8 cellular contexts compared by ENCODE assay signal in genomic region chr14:50230601-50231474, GRCh38. TPM values are rescaled to one million over a fixed set of nuclear protein-coding genes. Genes with fewer than 3 reads are reported as not detected.
DNase-seq lines count a peak whose midpoint lies in the region; ATAC-seq and TF ChIP-seq lines count a peak whose summit lies in the region.

No MANE protein-coding gene starts in this region.

- peaks cover 18% of the 10 kb centered on the region for H3K36me3 Mint-ChIP-seq in activated T-cell treated with anti-CD3 and anti-CD28 coated beads, Interleukin-2, amount 50 U/mL, for 24 hours (ENCODE audit: low read depth)

- H3K36me3 ChIP-seq in muscle layer of colon (ENCODE audit: insufficient read depth, low read length) (no peaks in the 10 kb centered on the region), subcutaneous abdominal adipose tissue (ENCODE audit: control insufficient read depth in 5 of 5, insufficient read depth in 5 of 5, low read length in 5 of 5) (no peaks in the 10 kb centered on the region)

- TF ChIP-seq CTCF in AG10803 (conservative IDR thresholded peaks at IDR 0.05; ENCODE audit: low read length): no peak

- H3K4me1 Mint-ChIP-seq in activated T-cell treated with anti-CD3 and anti-CD28 coated beads, Interleukin-2, amount 50 U/mL, for 24 hours (ENCODE audit: low read depth): peaks cover 56% of the 10 kb centered on the region

- H3K9ac ChIP-seq in muscle layer of colon (ENCODE audit: low read length): peak overlapping the region; percentile 86
- peak overlapping the region; percentile 73 to 93 (median 92) for H3K9ac ChIP-seq in subcutaneous abdominal adipose tissue (ENCODE audit: low read length in 5 of 5)

- H3K27me3 ChIP-seq in muscle layer of colon (ENCODE audit: control insufficient read depth in 1 of 2, insufficient read depth in 2 of 2, low read length in 2 of 2) (no peaks in the 10 kb centered on the region), subcutaneous abdominal adipose tissue (ENCODE audit: control insufficient read depth in 5 of 5, insufficient read depth in 4 of 5, low read length in 5 of 5) (no peaks in the 10 kb centered on the region)

- H3K4me3 Mint-ChIP-seq in activated T-cell treated with anti-CD3 and anti-CD28 coated beads, Interleukin-2, amount 50 U/mL, for 24 hours: peak overlapping the region; percentile 85

- ATAC-seq in GM18870 (IDR thresholded peaks at IDR 0.05; ENCODE audit: unreplicated experiment): peak; percentile 26
- peak; percentile 29 for ATAC-seq in HG03108 (IDR thresholded peaks at IDR 0.05; ENCODE audit: unreplicated experiment)
- peak; percentile 50 for ATAC-seq in esophagus mucosa

- H3K9me3 Mint-ChIP-seq in activated T-cell treated with anti-CD3 and anti-CD28 coated beads, Interleukin-2, amount 50 U/mL, for 24 hours: peaks cover 4% of the 10 kb centered on the region

- H3K9me3 ChIP-seq in muscle layer of colon (ENCODE audit: low read length) (no peaks in the 10 kb centered on the region), subcutaneous abdominal adipose tissue (ENCODE audit: control insufficient read depth in 5 of 5, low read length in 5 of 5) (no peaks in the 10 kb centered on the region)

- H3K4me3 ChIP-seq in AG10803 (ENCODE audit: low read length) (peak overlapping the region; percentile 67), muscle layer of colon (ENCODE audit: low read depth in 1 of 2, low read length in 2 of 2) (peak overlapping the region; percentile 66 to 96), subcutaneous abdominal adipose tissue (ENCODE audit: low read depth in 1 of 5, low read length in 5 of 5) (peak overlapping the region; percentile 77 to 91 (median 79))

- H3K27me3 Mint-ChIP-seq in activated T-cell treated with anti-CD3 and anti-CD28 coated beads, Interleukin-2, amount 50 U/mL, for 24 hours: no peaks in the 10 kb centered on the region

- peak overlapping the region; percentile 95 for H3K27ac Mint-ChIP-seq in activated T-cell treated with anti-CD3 and anti-CD28 coated beads, Interleukin-2, amount 50 U/mL, for 24 hours

- H3K4me1 ChIP-seq in muscle layer of colon (ENCODE audit: insufficient read depth, low read length) (peaks cover 38% of the 10 kb centered on the region), subcutaneous abdominal adipose tissue (ENCODE audit: control insufficient read depth in 5 of 5, insufficient read depth in 5 of 5, low read length in 5 of 5) (peaks cover 0 to 51% (median 46%) of the 10 kb centered on the region in 5 donors)

- peak; percentile 70 for DNase-seq in AG10803 (ENCODE audit: low read depth)
- peak; percentile 69 for DNase-seq in NOMO-1 treated with DMSO at 0.1 percent for 48 hours (lab: John Stamatoyannopoulos, UW; ENCODE audit: unreplicated experiment)
- DNase-seq in activated T-cell treated with anti-CD3 and anti-CD28 coated beads, Interleukin-2, amount 50 U/mL, for 24 hours: peak; percentile 58

- H3K27ac ChIP-seq in muscle layer of colon (ENCODE audit: low read depth, low read length): peak overlapping the region; percentile 96
- H3K27ac ChIP-seq in subcutaneous abdominal adipose tissue (ENCODE audit: low read depth, low read length): peak overlapping the region; percentile 98

RNA-seq across cellular contexts. Expression of gene SOS2, which starts 0.5 kb away (rescaled TPM):
- 17.3 TPM for total RNA-seq in esophagus mucosa

Comparison
In these comparisons a context has a peak if more than half of its experiments do, and no peak if none do; other contexts are left out.
1. Peak in every context shown above with its lines: DNase-seq, ATAC-seq, H3K4me3 ChIP-seq and H3K27ac ChIP-seq.